ENCODE assay signal across 1 cellular context in genomic region chr19:39445258-39446071, GRCh38.
A peak's percentile ranks its signal among the peaks of the same experiment; 100 is the strongest.
TF ChIP-seq lines count a peak whose summit lies in the region.

Gene SUPT5H, plus strand, starts transcription at chr19:39445582. Its CDS starts 309 bp downstream, at chr19:39445891.

TF ChIP-seq in HepG2, 621 proteins besides CTCF, POLR2A, EP300 and RAD21 (continued from another document and continues in another):
- TF ChIP-seq TFE3 (CRISPR knock-in tag; IDR thresholded peaks at IDR 0.05) (0 out of 2 replicates have a peak, but pooled peaks have one; percentile 52), ZNF256 (CRISPR knock-in tag; conservative IDR thresholded peaks at IDR 0.05) (no peak), POLR2G (IDR thresholded peaks at IDR 0.05; ENCODE audit: low read depth, low read length) (peak; percentile 94), SRSF4 (IDR thresholded peaks at IDR 0.05; ENCODE audit: low read depth, low read length, poor library complexity, severe bottlenecking) (no peak), IKZF1 (IDR thresholded peaks at IDR 0.05) (no peak), ZNF720 (CRISPR knock-in tag; IDR thresholded peaks at IDR 0.05) (no peak), NR2C2 (CRISPR knock-in tag; IDR thresholded peaks at IDR 0.05; ENCODE audit: borderline replicate concordance) (peak; percentile 98), HMGA1 (CRISPR knock-in tag; conservative IDR thresholded peaks at IDR 0.05) (no peak), ZBTB1 (CRISPR knock-in tag; IDR thresholded peaks at IDR 0.05; ENCODE audit: borderline replicate concordance) (no peak), MXD1 (CRISPR knock-in tag; IDR thresholded peaks at IDR 0.05) (peak; percentile 88; the same call in 1 of the 2 replicates), ZNF230 (CRISPR knock-in tag; IDR thresholded peaks at IDR 0.05) (peak; percentile 85; the same call in 1 of the 2 replicates), GRHL1 (CRISPR knock-in tag; conservative IDR thresholded peaks at IDR 0.05) (no peak), EED (CRISPR knock-in tag; IDR thresholded peaks at IDR 0.05) (no peak), HIVEP1 (CRISPR knock-in tag; IDR thresholded peaks at IDR 0.05) (peak; percentile 93), ELF3 (CRISPR knock-in tag; IDR thresholded peaks at IDR 0.05) (peak; percentile 81), ZNF629 (CRISPR knock-in tag; conservative IDR thresholded peaks at IDR 0.05) (no peak), ZNF136 (CRISPR knock-in tag; IDR thresholded peaks at IDR 0.05; ENCODE audit: low read depth) (peak; percentile 64; the same call in 1 of the 2 replicates), IKZF4 (CRISPR knock-in tag; IDR thresholded peaks at IDR 0.05; ENCODE audit: borderline replicate concordance, low read depth, not compliant biosample characterization) (no peak), HIC2 (CRISPR knock-in tag; IDR thresholded peaks at IDR 0.05; ENCODE audit: low read depth) (0 out of 2 replicates have a peak, but pooled peaks have one; percentile 44), ONECUT2 (CRISPR knock-in tag; IDR thresholded peaks at IDR 0.05) (no peak), ZFP82 (CRISPR knock-in tag; IDR thresholded peaks at IDR 0.05; ENCODE audit: borderline replicate concordance) (peak; percentile 88), ETS1 (CRISPR knock-in tag; IDR thresholded peaks at IDR 0.05) (peak; percentile 65; the same call in 1 of the 2 replicates), HCFC1 (IDR thresholded peaks at IDR 0.05; ENCODE audit: low read depth, low read length) (peak; percentile 77), ZNF431 (CRISPR knock-in tag; IDR thresholded peaks at IDR 0.05; ENCODE audit: borderline replicate concordance, low read depth) (no peak), RFXANK (CRISPR knock-in tag; IDR thresholded peaks at IDR 0.05) (no peak), ZNF879 (CRISPR knock-in tag; IDR thresholded peaks at IDR 0.05) (peak; percentile 81; the same call in 1 of the 2 replicates), ZNF350 (CRISPR knock-in tag; IDR thresholded peaks at IDR 0.05; ENCODE audit: borderline replicate concordance, low read depth) (peak; percentile 80; the same call in 1 of the 2 replicates), ZIK1 (CRISPR knock-in tag; IDR thresholded peaks at IDR 0.05; ENCODE audit: borderline replicate concordance, low read depth) (0 out of 2 replicates have a peak, but pooled peaks have one; percentile 62), ZNF614 (CRISPR knock-in tag; IDR thresholded peaks at IDR 0.05; ENCODE audit: borderline replicate concordance) (peak; percentile 80; the same call in 1 of the 2 replicates), ZNF740 (CRISPR knock-in tag; IDR thresholded peaks at IDR 0.05) (0 out of 2 replicates have a peak, but pooled peaks have one; percentile 59), PRDM10 (CRISPR knock-in tag; IDR thresholded peaks at IDR 0.05; ENCODE audit: low read depth) (peak; percentile 60; the same call in 1 of the 2 replicates), ZNF235 (CRISPR knock-in tag; IDR thresholded peaks at IDR 0.05; ENCODE audit: borderline replicate concordance) (peak; percentile 63; the same call in 1 of the 2 replicates), BRF2 (CRISPR knock-in tag; IDR thresholded peaks at IDR 0.05) (no peak), AGO1 (IDR thresholded peaks at IDR 0.05; ENCODE audit: low read depth, low read length, poor library complexity, severe bottlenecking) (no peak), NFKBIZ (CRISPR knock-in tag; IDR thresholded peaks at IDR 0.05) (peak; percentile 68; the same call in 1 of the 2 replicates), ZBTB10 (CRISPR knock-in tag; IDR thresholded peaks at IDR 0.05; ENCODE audit: borderline replicate concordance) (peak; percentile 14; the same call in 1 of the 2 replicates), PLSCR1 (CRISPR knock-in tag; IDR thresholded peaks at IDR 0.05; ENCODE audit: borderline replicate concordance) (0 out of 2 replicates have a peak, but pooled peaks have one; percentile 20), UBTF (CRISPR knock-in tag; IDR thresholded peaks at IDR 0.05) (peak; percentile 81), SMAD1 (CRISPR knock-in tag; IDR thresholded peaks at IDR 0.05; ENCODE audit: borderline replicate concordance, low read depth) (no peak), ATF7 (IDR thresholded peaks at IDR 0.05) (no peak), ATF7 (CRISPR knock-in tag; IDR thresholded peaks at IDR 0.05) (no peak; the same call in 1 of the 2 replicates), SP2 (CRISPR knock-in tag; IDR thresholded peaks at IDR 0.05) (peak; percentile 64), ZNF549 (CRISPR knock-in tag; IDR thresholded peaks at IDR 0.05) (no peak), PHF5A (CRISPR knock-in tag; IDR thresholded peaks at IDR 0.05; ENCODE audit: low read depth, unreplicated experiment) (peak; percentile 78), ZNF160 (CRISPR knock-in tag; IDR thresholded peaks at IDR 0.05) (peak; percentile 68)
